Comparison of ENCODE assay signal across 16 cellular contexts in the genomic region with DNA sequence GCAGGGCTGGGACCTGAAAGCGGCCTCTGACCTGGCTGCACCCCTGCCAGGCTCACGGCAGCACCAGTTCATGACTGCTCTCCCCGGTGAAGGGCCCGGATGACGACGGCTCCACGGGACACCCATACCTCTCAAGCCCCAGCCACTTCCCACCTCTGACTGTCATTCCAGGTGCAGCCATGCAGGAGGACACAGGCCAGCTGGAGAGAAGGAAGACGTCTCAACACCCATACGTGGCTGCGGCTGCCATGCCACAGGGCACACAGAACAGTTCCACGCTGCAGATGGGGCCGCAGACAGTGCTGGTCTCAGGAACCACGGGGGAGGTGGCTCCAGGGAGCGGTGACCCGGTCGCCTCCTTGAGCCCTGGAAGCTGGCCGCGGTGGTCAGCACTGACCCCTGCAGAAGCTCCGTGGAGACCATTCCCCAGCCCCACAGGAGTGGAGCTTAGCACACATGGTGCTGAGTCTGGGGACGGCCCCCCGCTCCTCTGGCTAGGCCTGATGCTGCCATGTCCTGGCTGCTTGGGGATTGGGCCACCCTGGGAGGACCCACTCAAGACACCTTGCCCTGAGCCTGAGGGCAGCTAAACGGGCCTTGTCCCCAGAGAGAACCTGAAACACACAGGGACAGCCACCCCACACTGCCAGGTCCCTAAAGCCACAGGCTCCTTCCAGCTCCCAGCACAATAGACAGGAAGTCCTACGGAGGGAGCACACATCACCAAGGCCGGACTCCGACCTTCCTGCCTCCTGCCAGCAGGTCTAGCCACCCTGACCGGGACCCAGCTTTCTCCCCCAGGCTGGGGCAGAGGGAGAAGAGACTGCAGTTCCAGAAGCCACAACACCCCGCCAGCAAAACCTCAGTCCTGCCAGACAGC. TPM values are rescaled to one million over a fixed set of nuclear protein-coding genes. Genes with fewer than 3 reads are reported as not detected.
DNase-seq lines count a peak whose midpoint lies in the region; ATAC-seq and TF ChIP-seq lines count a peak whose summit lies in the region.
"Had no signal": no experiment of that assay in that cellular context is flagged by ENCODE, and none has a peak within 500 bp of the region (broad histone marks: within the 10 kb centered on the region; RNA-seq: fewer than 3 reads in every experiment).

No MANE protein-coding gene starts in this region.

- DNase-seq in NT2/D1 (ENCODE audit: low read depth, low spot score): no peak
- DNase-seq in left lung: peak; percentile 27 to 78
- DNase-seq in posterior vena cava (ENCODE audit: low spot score): peak; percentile 76
- no peak for DNase-seq in BE2C
- DNase-seq in NCI-H1930 (lab: John Stamatoyannopoulos, UW): no peak
- DNase-seq: activated CD8-positive, alpha-beta T cell treated with anti-CD3 and anti-CD28 coated beads, Interleukin-2, amount 10 ng/mL, durations not matched to agents 7 days and 5 days; anterior cingulate cortex; Calu3; mammary epithelial cell; NK-92 treated with Interleukin-12 subunit alpha and Interleukin-12 subunit beta, amount 100 ng/mL, for 24 hours; stimulated activated CD4-positive, alpha-beta T cell treated with anti-CD3 and anti-CD28 coated beads, Interleukin-1b, Interleukin-23, amount 100 ng/mL, for 48 hours; substantia nigra; WERI-Rb-1 had no signal

- no peak for ATAC-seq in left lung
- ATAC-seq in HG03135 (IDR thresholded peaks at IDR 0.05; ENCODE audit: unreplicated experiment): no peak
- ATAC-seq: activated CD8-positive, alpha-beta T cell treated with anti-CD3 and anti-CD28 coated beads, Interleukin-2, amount 10 ng/mL, durations not matched to agents 7 days and 5 days; naive thymus-derived CD8-positive, alpha-beta T cell had no signal

- intact Hi-C loops in left lung (cut with DNase I) (no loop called here), posterior vena cava (cut with DNase I) (no loop called here)

- H3K27ac ChIP-seq in BLaER1 treated with 17β-estradiol and CSF1 and Interleukin-3, amounts not matched to agents 10 nM and 100 nM: no peak overlapping the region
- no peak overlapping the region for H3K27ac ChIP-seq in left lung
- H3K27ac ChIP-seq: WERI-Rb-1 had no signal

- peaks cover 0 to 45% (median 5%) of the 10 kb centered on the region in 11 experiments; a peak in 7 of 22 replicates for H4K20me1 ChIP-seq in BLaER1 treated with 17β-estradiol and CSF1 and Interleukin-3, amounts not matched to agents 10 nM and 100 nM

- peaks cover 0 to 15% (median 0%) of the 10 kb centered on the region in 11 experiments; a peak in 5 of 22 replicates for H3K27me3 ChIP-seq in BLaER1 treated with 17β-estradiol and CSF1 and Interleukin-3, amounts not matched to agents 10 nM and 100 nM
- H3K27me3 ChIP-seq in NT2/D1 (ENCODE audit: insufficient read depth, insufficient read length) (no peaks in the 10 kb centered on the region), left lung (no peaks in the 10 kb centered on the region), BE2C (no peaks in the 10 kb centered on the region; the same call in 1 of the 2 replicates)

- peak overlapping the region in 8 of 11 experiments; percentile 53 to 86 (median 73); a peak in 16 of 22 replicates for H3K4me2 ChIP-seq in BLaER1 treated with 17β-estradiol and CSF1 and Interleukin-3, amounts not matched to agents 10 nM and 100 nM

- H3K4me1 ChIP-seq in BLaER1 treated with 17β-estradiol and CSF1 and Interleukin-3, amounts not matched to agents 10 nM and 100 nM: peaks cover 37 to 70% (median 64%) of the 10 kb centered on the region in 10 experiments
- H3K4me1 ChIP-seq in NT2/D1 (ENCODE audit: insufficient read depth, insufficient read length) (peaks cover 14% of the 10 kb centered on the region), left lung (no peaks in the 10 kb centered on the region), BE2C (no peaks in the 10 kb centered on the region)

- H3K9ac ChIP-seq in BLaER1 treated with 17β-estradiol and CSF1 and Interleukin-3, amounts not matched to agents 10 nM and 100 nM: peak overlapping the region in 1 of 11 experiments; percentile 4; a peak in 1 of 22 replicates
- H3K9ac ChIP-seq in NT2/D1 (ENCODE audit: insufficient read length, low read depth): peak overlapping the region; percentile 17

- no peaks in the 10 kb centered on the region for H3K36me3 ChIP-seq in BLaER1 treated with 17β-estradiol and CSF1 and Interleukin-3, amounts not matched to agents 10 nM and 100 nM
- H3K36me3 ChIP-seq in NT2/D1 (ENCODE audit: insufficient read depth, insufficient read length, low read length): peaks cover 53% of the 10 kb centered on the region
- H3K36me3 ChIP-seq in left lung: no peaks in the 10 kb centered on the region
- no peaks in the 10 kb centered on the region for H3K36me3 ChIP-seq in BE2C
- H3K36me3 ChIP-seq: WERI-Rb-1 had no signal

- no peak overlapping the region for H3K4me3 ChIP-seq in BLaER1 treated with 17β-estradiol and CSF1 and Interleukin-3, amounts not matched to agents 10 nM and 100 nM
- H3K4me3 ChIP-seq in NT2/D1 (ENCODE audit: insufficient read length, low read depth) (no peak overlapping the region), left lung (no peak overlapping the region), BE2C (ENCODE audit: low read depth, low read length) (no peak overlapping the region)

- TF ChIP-seq CTCF in left lung (IDR thresholded peaks at IDR 0.05) (no peak), BE2C (IDR thresholded peaks at IDR 0.05; ENCODE audit: low read depth, low read length) (no peak)

- H3K9me3 ChIP-seq in BLaER1 treated with 17β-estradiol and CSF1 and Interleukin-3, amounts not matched to agents 10 nM and 100 nM (replicated peaks in 1 of 11): peaks cover 0 to 27% (median 17%) of the 10 kb centered on the region in 11 experiments; a peak in 18 of 22 replicates
- H3K9me3 ChIP-seq in NT2/D1 (ENCODE audit: insufficient read depth, low read length) (peaks cover 24% of the 10 kb centered on the region), left lung (no peaks in the 10 kb centered on the region), BE2C (no peaks in the 10 kb centered on the region)

RNA-seq across cellular contexts. Expression of gene WNT9A, which starts 8.6 kb away (rescaled TPM):
- 1 to 10 TPM; 4.6 to 8.5 TPM for total RNA-seq in left lung
- 1 to 10 TPM; 2.7 to 3.3 TPM for total RNA-seq in posterior vena cava
- polyA plus RNA-seq in BE2C (2012; ENCODE audit: insufficient read depth, insufficient read length, low read depth): not detected
- total RNA-seq: activated CD8-positive, alpha-beta T cell treated with anti-CD3 and anti-CD28 coated beads, Interleukin-2, amount 10 ng/mL, durations not matched to agents 7 days and 5 days; naive thymus-derived CD8-positive, alpha-beta T cell had no signal
- polyA plus RNA-seq: naive thymus-derived CD8-positive, alpha-beta T cell had no signal

Comparison
In these comparisons a context has a peak if more than half of its experiments do, and no peak if none do; other contexts are left out.
1. DNase-seq: peak in left lung (2 of 2) and posterior vena cava (single experiment); none in NT2/D1 (single experiment), BE2C (single experiment) and NCI-H1930 (0 of 2).